Comparison of ENCODE assay signal across 17 cellular contexts in genomic region chr17:39706921-39707337, GRCh38. TPM values are rescaled to one million over a fixed set of nuclear protein-coding genes. Genes with fewer than 3 reads are reported as not detected.
A peak's percentile ranks its signal among the peaks of the same experiment; 100 is the strongest.
DNase-seq lines count a peak whose midpoint lies in the region; ATAC-seq and TF ChIP-seq lines count a peak whose summit lies in the region.
"Had no signal": no experiment of that assay in that cellular context is flagged by ENCODE, and none has a peak within 500 bp of the region (broad histone marks: within the 10 kb centered on the region; RNA-seq: fewer than 3 reads in every experiment).

No MANE protein-coding gene starts in this region.

- TF ChIP-seq CTCF in MM.1S (IDR thresholded peaks at IDR 0.05; ENCODE audit: low read length) (no peak), prostate gland (IDR thresholded peaks at IDR 0.05) (no peak)

- H3K27ac Mint-ChIP-seq in effector memory CD8-positive, alpha-beta T cell, result peak overlapping the region; percentile 77 to 87
- H3K27ac Mint-ChIP-seq: activated naive CD8-positive, alpha-beta T cell had no signal

- H3K4me3 ChIP-seq in MM.1S (ENCODE audit: low read length), result no peak overlapping the region
- H3K4me3 ChIP-seq in prostate gland, result no peak overlapping the region
- H3K4me3 ChIP-seq: dorsolateral prefrontal cortex, ovary had no signal

- no peak overlapping the region for H3K27ac ChIP-seq in MM.1S (ENCODE audit: low read length)
- peak overlapping the region; percentile 98 for H3K27ac ChIP-seq in prostate gland
- H3K27ac ChIP-seq: dorsolateral prefrontal cortex, ovary had no signal

- peak overlapping the region; percentile 68 for H2AFZ ChIP-seq in MM.1S (ENCODE audit: low read length)

- WGBS in prostate gland, result 14% methylated on average over 4 of the region's 7 CpGs

- no peaks in the 10 kb centered on the region for H3K36me3 Mint-ChIP-seq in effector memory CD8-positive, alpha-beta T cell (ENCODE audit: insufficient read depth)
- H3K36me3 Mint-ChIP-seq: activated naive CD8-positive, alpha-beta T cell had no signal

- H3K4me1 ChIP-seq in MM.1S (ENCODE audit: low read length) (peaks cover 27% of the 10 kb centered on the region), prostate gland (replicated peaks) (peaks cover 40% of the 10 kb centered on the region)

- H3K4me2 ChIP-seq in MM.1S (ENCODE audit: low read depth, low read length), result no peak overlapping the region

- H3K9me3 ChIP-seq in MM.1S (replicated peaks; ENCODE audit: insufficient read depth, low read length), result no peaks in the 10 kb centered on the region
- H3K9me3 ChIP-seq in prostate gland, result no peaks in the 10 kb centered on the region
- H3K9me3 ChIP-seq: ovary had no signal

- peak overlapping the region; percentile 38 to 53 for H3K4me3 Mint-ChIP-seq in effector memory CD8-positive, alpha-beta T cell
- H3K4me3 Mint-ChIP-seq: activated naive CD8-positive, alpha-beta T cell had no signal

- H3K4me1 Mint-ChIP-seq in effector memory CD8-positive, alpha-beta T cell (ENCODE audit: low read depth in 2 of 2), result peaks cover 20 to 21% of the 10 kb centered on the region in 2 donors

- TF ChIP-seq POLR2A in prostate gland (IDR thresholded peaks at IDR 0.05), result no peak

- H3K36me3 ChIP-seq in MM.1S (replicated peaks; ENCODE audit: insufficient read depth, low read length) (no peaks in the 10 kb centered on the region), prostate gland (peaks cover 4 to 27% of the 10 kb centered on the region in 2 donors)
- H3K36me3 ChIP-seq: ovary had no signal

- peak; percentile 82 for DNase-seq in NCI-H2029 (lab: John Stamatoyannopoulos, UW)
- DNase-seq in NCI-H2029 treated with DMSO at 0.1 percent for 48 hours (lab: John Stamatoyannopoulos, UW), result no peak
- DNase-seq in MM.1S, result peak; percentile 46
- DNase-seq in effector memory CD8-positive, alpha-beta T cell, result no peak
- DNase-seq in prostate gland (ENCODE audit: low spot score), result no peak
- DNase-seq in NCI-H1694 (lab: John Stamatoyannopoulos, UW), result no peak
- no peak for DNase-seq in NCI-H82 treated with DMSO at 0.1 percent for 48 hours (lab: John Stamatoyannopoulos, UW; ENCODE audit: unreplicated experiment)
- no peak for DNase-seq in DMS153 (lab: John Stamatoyannopoulos, UW)
- DNase-seq: DMS79; dorsolateral prefrontal cortex; ovary; SHP77; stimulated activated CD4-positive, alpha-beta T cell treated with anti-CD3 and anti-CD28 coated beads, Interleukin-2, amount 100 ng/mL, for 24 hours had no signal

- no peaks in the 10 kb centered on the region for H3F3A ChIP-seq in MM.1S (ENCODE audit: insufficient read depth, low read length)

- no peaks in the 10 kb centered on the region for H3K79me2 ChIP-seq in MM.1S (ENCODE audit: low read length)

- peaks cover 0 to 3% of the 10 kb centered on the region in 2 donors for H3K27me3 Mint-ChIP-seq in effector memory CD8-positive, alpha-beta T cell
- H3K27me3 Mint-ChIP-seq: activated naive CD8-positive, alpha-beta T cell had no signal

- H4K20me1 ChIP-seq in MM.1S (ENCODE audit: insufficient read depth, low read length), result no peaks in the 10 kb centered on the region

- H3K27me3 ChIP-seq in MM.1S (replicated peaks; ENCODE audit: insufficient read depth, low read length), result no peaks in the 10 kb centered on the region
- H3K27me3 ChIP-seq in prostate gland (replicated peaks; ENCODE audit: insufficient read depth), result no peaks in the 10 kb centered on the region
- H3K27me3 ChIP-seq: dorsolateral prefrontal cortex, ovary had no signal

- peak; percentile 18 for ATAC-seq in effector memory CD8-positive, alpha-beta T cell (replicated peaks)

- H3K9me2 ChIP-seq in MM.1S (replicated peaks; ENCODE audit: insufficient read depth, low read length), result no peaks in the 10 kb centered on the region

- no peak overlapping the region for H3K9ac ChIP-seq in MM.1S (ENCODE audit: low read length)

- H3K9me3 Mint-ChIP-seq in effector memory CD8-positive, alpha-beta T cell, result no peaks in the 10 kb centered on the region

- intact Hi-C loops in prostate gland (cut with DNase I), result no loop called here

RNA-seq across cellular contexts. Expression of gene ERBB2, which starts 7.1 kb away (rescaled TPM):
- total RNA-seq in prostate gland, result 100 to 1,000 TPM; 112 to 172 TPM

RNA-seq across cellular contexts. Expression of gene PGAP3, which starts 19.1 kb away (rescaled TPM):
- 10 to 100 TPM; 44.6 to 50.0 TPM for total RNA-seq in prostate gland

RNA-seq across cellular contexts. Expression of gene MIEN1, which starts 23.4 kb away (rescaled TPM):
- total RNA-seq in prostate gland, result 100 to 1,000 TPM in 1 of 2 donors, 10 to 100 TPM in 1; 46.5 to 119 TPM

RNA-seq across cellular contexts. Expression of gene GRB7, which starts 30.8 kb away (rescaled TPM):
- total RNA-seq in prostate gland, result 10 to 100 TPM; 25.7 to 32.6 TPM
- total RNA-seq: glomerular endothelial cell, H4 had no signal

RNA-seq across cellular contexts. Expression of gene PNMT, which starts 38.7 kb away (rescaled TPM):
- 1 to 10 TPM; 2.7 to 5.8 TPM for total RNA-seq in prostate gland
- total RNA-seq: glomerular endothelial cell, H4, NCI-H460 had no signal

Comparison
In these comparisons a context has a peak if more than half of its experiments do, and no peak if none do; other contexts are left out.
1. DNase-seq: peak in NCI-H2029 (single experiment) and MM.1S (single experiment); none in NCI-H2029 treated with DMSO at 0.1 percent for 48 hours (single experiment), effector memory CD8-positive, alpha-beta T cell (0 of 3), prostate gland (single experiment), NCI-H1694 (single experiment), NCI-H82 treated with DMSO at 0.1 percent for 48 hours (single experiment) and DMS153 (single experiment).